8 cellular contexts compared by ENCODE assay signal in genomic region chr4:163484906-163485305, GRCh38. TPM values are rescaled to one million over a fixed set of nuclear protein-coding genes. Genes with fewer than 3 reads are reported as not detected.
A peak's percentile ranks its signal among the peaks of the same experiment; 100 is the strongest.
DNase-seq lines count a peak whose midpoint lies in the region; ATAC-seq and TF ChIP-seq lines count a peak whose summit lies in the region.

No MANE protein-coding gene starts in this region.

- ATAC-seq in GM21619 (IDR thresholded peaks at IDR 0.05; ENCODE audit: unreplicated experiment) = peak; percentile 54
- peak; percentile 45 for ATAC-seq in activated CD8-positive, alpha-beta memory T cell treated with anti-CD3 and anti-CD28 coated beads, Interleukin-2, amount 10 ng/mL, durations not matched to agents 7 days and 5 days
- ATAC-seq in omental fat pad (ENCODE audit: low FRiP score) = no peak
- ATAC-seq in GM21723 (IDR thresholded peaks at IDR 0.05; ENCODE audit: unreplicated experiment) = no peak

- no peaks in the 10 kb centered on the region for H3K9me3 Mint-ChIP-seq in activated CD8-positive, alpha-beta memory T cell treated with anti-CD3 and anti-CD28 coated beads, Interleukin-2, amount 10 ng/mL, durations not matched to agents 7 days and 5 days (ENCODE audit: low read depth)

- H3K4me1 Mint-ChIP-seq in activated CD8-positive, alpha-beta memory T cell treated with anti-CD3 and anti-CD28 coated beads, Interleukin-2, amount 10 ng/mL, durations not matched to agents 7 days and 5 days = peaks cover 4% of the 10 kb centered on the region

- no peak overlapping the region for H3K4me3 Mint-ChIP-seq in activated CD8-positive, alpha-beta memory T cell treated with anti-CD3 and anti-CD28 coated beads, Interleukin-2, amount 10 ng/mL, durations not matched to agents 7 days and 5 days

- CTCF ChIA-PET in activated CD8-positive, alpha-beta memory T cell treated with anti-CD3 and anti-CD28 coated beads, Interleukin-2, amount 10 ng/mL, durations not matched to agents 7 days and 5 days (lab: Charles Lee) = interaction anchor here (0.7 to 3.2 kb wide), 7 partner anchors 7 to 65 kb away, joined by 3 to 35 read pairs (median 4); no protein-coding TSS in a partner anchor

- peaks cover 26% of the 10 kb centered on the region for H3K27me3 Mint-ChIP-seq in activated CD8-positive, alpha-beta memory T cell treated with anti-CD3 and anti-CD28 coated beads, Interleukin-2, amount 10 ng/mL, durations not matched to agents 7 days and 5 days

- TF ChIP-seq CTCF in omental fat pad (IDR thresholded peaks at IDR 0.05) = no peak

- H3K27ac Mint-ChIP-seq in activated CD8-positive, alpha-beta memory T cell treated with anti-CD3 and anti-CD28 coated beads, Interleukin-2, amount 10 ng/mL, durations not matched to agents 7 days and 5 days = no peak overlapping the region

- no peaks in the 10 kb centered on the region for H3K36me3 Mint-ChIP-seq in activated CD8-positive, alpha-beta memory T cell treated with anti-CD3 and anti-CD28 coated beads, Interleukin-2, amount 10 ng/mL, durations not matched to agents 7 days and 5 days

- DNase-seq in DMS 273 (lab: John Stamatoyannopoulos, UW; ENCODE audit: unreplicated experiment) = peak; percentile 72
- peak; percentile 2 for DNase-seq in NCI-H2227 treated with DMSO at 0.1 percent for 48 hours (lab: John Stamatoyannopoulos, UW)
- peak; percentile 75 for DNase-seq in activated CD8-positive, alpha-beta memory T cell treated with anti-CD3 and anti-CD28 coated beads, Interleukin-2, amount 10 ng/mL, durations not matched to agents 7 days and 5 days
- DNase-seq in fibroblast of gingiva (ENCODE audit: low read depth) = peak; percentile 20
- DNase-seq in omental fat pad (ENCODE audit: low spot score) = peak; percentile 36
- DNase-seq in HPDE6-E6E7 (ENCODE audit: extremely low spot score) = no peak

RNA-seq across cellular contexts. Expression of gene TMA16, which starts 9.6 kb away (rescaled TPM):
- total RNA-seq in activated CD8-positive, alpha-beta memory T cell treated with anti-CD3 and anti-CD28 coated beads, Interleukin-2, amount 10 ng/mL, durations not matched to agents 7 days and 5 days = 10 to 100 TPM; 36.5 to 47.1 TPM
- total RNA-seq in omental fat pad = 10 to 100 TPM; 14.7 to 30.8 (median 26.6) TPM

RNA-seq across cellular contexts. Expression of gene TKTL2, which starts 11.4 kb away (rescaled TPM):
- not detected for total RNA-seq in activated CD8-positive, alpha-beta memory T cell treated with anti-CD3 and anti-CD28 coated beads, Interleukin-2, amount 10 ng/mL, durations not matched to agents 7 days and 5 days
- under 1 TPM in 2 of 4 donors, not detected in 2; 0.09 to 0.36 TPM for total RNA-seq in omental fat pad

Comparison
In these comparisons a context has a peak if more than half of its experiments do, and no peak if none do; other contexts are left out.
1. ATAC-seq: peak in GM21619 (single experiment) and activated CD8-positive, alpha-beta memory T cell treated with anti-CD3 and anti-CD28 coated beads, Interleukin-2, amount 10 ng/mL, durations not matched to agents 7 days and 5 days (single experiment); none in omental fat pad (single experiment) and GM21723 (single experiment).